ENCODE assay signal across 9 cellular contexts in genomic region chr14:68547305-68548193, GRCh38.
DNase-seq lines count a peak whose midpoint lies in the region; ATAC-seq, FAIRE-seq and TF ChIP-seq lines count a peak whose summit lies in the region.
"Had no signal": no experiment of that assay in that cellular context is flagged by ENCODE, and none has a peak within 500 bp of the region (broad histone marks: within the 10 kb centered on the region; RNA-seq: fewer than 3 reads in every experiment).

No MANE protein-coding gene starts in this region.

- H2BK120ac ChIP-seq in IMR-90 (ENCODE audit: low read depth, low read length) (peak overlapping the region; percentile 100), mesenchymal stem cell (ENCODE audit: low read depth, low read length) (peak overlapping the region; percentile 83)

- H3K4me1 ChIP-seq in IMR-90 (ENCODE audit: control insufficient read depth, insufficient read depth, low read length) (peaks cover 45% of the 10 kb centered on the region), mesenchymal stem cell (ENCODE audit: control insufficient read depth, insufficient read depth, low read depth, low read length) (peaks cover 30% of the 10 kb centered on the region)

- H2BK5ac ChIP-seq in IMR-90 (ENCODE audit: low read depth, low read length, poor library complexity, severe bottlenecking) (peak overlapping the region; percentile 92), mesenchymal stem cell (ENCODE audit: low read depth, low read length, poor library complexity, severe bottlenecking) (no peak overlapping the region)

- H2AK9ac ChIP-seq in IMR-90 (replicated peaks; ENCODE audit: low read depth, low read length, poor library complexity) = peak overlapping the region; percentile 85

- H4K20me1 ChIP-seq in IMR-90 (ENCODE audit: insufficient read depth, low read length) = no peaks in the 10 kb centered on the region

- H3K56ac ChIP-seq in IMR-90 (ENCODE audit: extremely low read depth, insufficient read depth, low read length) = peak overlapping the region; percentile 97

- H3K27ac ChIP-seq in IMR-90 (ENCODE audit: insufficient read depth, low read length) (peak overlapping the region; percentile 95), coronary artery (peak overlapping the region; percentile 95 to 97), mesenchymal stem cell (ENCODE audit: low read length, poor library complexity, severe bottlenecking) (peak overlapping the region; percentile 58)

- CTCF ChIA-PET in IMR-90 (lab: Yijun Ruan, JAX) = interaction anchor here (0.8 kb wide), 1 partner anchor 298 kb away, joined by 4 read pairs; no protein-coding TSS in a partner anchor

- peak overlapping the region; percentile 100 for H2BK20ac ChIP-seq in IMR-90 (ENCODE audit: low read depth, low read length)

- H3K4ac ChIP-seq in IMR-90 (ENCODE audit: low read depth, low read length) = peak overlapping the region; percentile 100
- peak overlapping the region; percentile 80 to 99 for H3K4ac ChIP-seq in mesenchymal stem cell (ENCODE audit: low read depth in 1 of 2, low read length in 2 of 2)

- H3K9me1 ChIP-seq in IMR-90 (ENCODE audit: insufficient read depth, low read length) = peaks cover 35% of the 10 kb centered on the region

- POLR2A ChIA-PET in IMR-90 (lab: Charles Lee; ENCODE audit: unreplicated experiment) = interaction anchor here (0.7 to 1.9 kb wide), 3 partner anchors 239 to 246 kb away, joined by 3 to 5 read pairs (median 3); no protein-coding TSS in a partner anchor

- no peak for FAIRE-seq in frontal cortex (lab: Jason Lieb, UNC)

- H4K91ac ChIP-seq in IMR-90 (ENCODE audit: insufficient read depth, low read depth, low read length) (peak overlapping the region; percentile 100), mesenchymal stem cell (ENCODE audit: low read length) (peak overlapping the region; percentile 91)

- H3K27ac Mint-ChIP-seq in type B pancreatic cell = peak overlapping the region; percentile 98
- H3K27ac Mint-ChIP-seq in effector memory CD8-positive, alpha-beta T cell = peak overlapping the region in 1 of 2 donors; percentile 71
- H3K27ac Mint-ChIP-seq: T-cell had no signal

- H3K4me2 ChIP-seq in IMR-90 (ENCODE audit: low read depth, low read length) = peak overlapping the region; percentile 13
- H3K4me2 ChIP-seq in mesenchymal stem cell (ENCODE audit: low read length, poor library complexity, severe bottlenecking) = no peak overlapping the region

- no peaks in the 10 kb centered on the region for H3K36me3 ChIP-seq in IMR-90 (ENCODE audit: control insufficient read depth, insufficient read depth, low read length)
- H3K36me3 ChIP-seq in mesenchymal stem cell (ENCODE audit: control insufficient read depth in 1 of 2, insufficient read depth in 2 of 2, low read depth in 1 of 2, low read length in 2 of 2) = no peaks in the 10 kb centered on the region

- 25% methylated on average over 2 of the region's 12 CpGs; no CpG with 5 or more reads in 1 of the 2 experiments for WGBS in IMR-90 (ENCODE audit: extremely low coverage in 2 of 2, insufficient read length in 1 of 2), 2 experiments
- WGBS in mesenchymal stem cell = 38% methylated on average over 11 of the region's 12 CpGs

- BruUV-seq in IMR-90 (replicated peaks; lab: Mats Ljungman, UMichigan) = no TSS peak

- H3K23ac ChIP-seq in IMR-90 (ENCODE audit: low read depth, low read length) (peak overlapping the region; percentile 94), mesenchymal stem cell (ENCODE audit: low read length in 2 of 2) (no peak overlapping the region)

- H4K5ac ChIP-seq in IMR-90 (ENCODE audit: low read depth, low read length) = peak overlapping the region; percentile 95

- peak overlapping the region; percentile 98 for H4K8ac ChIP-seq in IMR-90 (ENCODE audit: low read depth in 2 of 2, low read length in 2 of 2)
- H4K8ac ChIP-seq in mesenchymal stem cell (ENCODE audit: low read length) = peak overlapping the region; percentile 89

- peaks cover 70% of the 10 kb centered on the region for H3K4me1 Mint-ChIP-seq in type B pancreatic cell (ENCODE audit: unreplicated experiment)
- H3K4me1 Mint-ChIP-seq in effector memory CD8-positive, alpha-beta T cell (ENCODE audit: low read depth in 2 of 2) = no peaks in the 10 kb centered on the region

- H3K36me3 Mint-ChIP-seq in type B pancreatic cell = peaks cover 16% of the 10 kb centered on the region
- H3K36me3 Mint-ChIP-seq in effector memory CD8-positive, alpha-beta T cell (ENCODE audit: insufficient read depth) = no peaks in the 10 kb centered on the region

- H3K9me3 Mint-ChIP-seq in type B pancreatic cell = peaks cover 21% of the 10 kb centered on the region
- no peaks in the 10 kb centered on the region for H3K9me3 Mint-ChIP-seq in effector memory CD8-positive, alpha-beta T cell
- H3K9me3 Mint-ChIP-seq: T-cell had no signal

- peak overlapping the region; percentile 66 for H3K9ac ChIP-seq in IMR-90 (ENCODE audit: low read depth, low read length)
- peak overlapping the region; percentile 92 for H3K9ac ChIP-seq in mesenchymal stem cell (ENCODE audit: low read length)

- TF ChIP-seq POLR2A in IMR-90 (IDR thresholded peaks at IDR 0.05; ENCODE audit: low read depth, low read length) = peak; percentile 68; the same call in 1 of the 2 replicates

- H3K4me3 ChIP-seq in IMR-90 (ENCODE audit: insufficient read depth, low read depth, low read length) = no peak overlapping the region
- H3K4me3 ChIP-seq in coronary artery = peak overlapping the region; percentile 17
- peak overlapping the region in 1 of 2 experiments; percentile 48 for H3K4me3 ChIP-seq in mesenchymal stem cell (ENCODE audit: insufficient read depth in 1 of 2, low read depth in 1 of 2, low read length in 2 of 2)

- H3K18ac ChIP-seq in IMR-90 (ENCODE audit: low read depth, low read length) = peak overlapping the region; percentile 98
- peak overlapping the region; percentile 69 to 98 for H3K18ac ChIP-seq in mesenchymal stem cell (ENCODE audit: low read depth in 1 of 2, low read length in 2 of 2)

- H3K79me1 ChIP-seq in IMR-90 (ENCODE audit: low read depth in 1 of 2, low read length in 2 of 2) (peaks cover 0 to 22% of the 10 kb centered on the region in 2 experiments; a peak in 2 of 4 replicates), mesenchymal stem cell (replicated peaks; ENCODE audit: low read length, poor library complexity, severe bottlenecking) (no peaks in the 10 kb centered on the region)

- peak overlapping the region; percentile 93 to 99 for H2BK12ac ChIP-seq in mesenchymal stem cell (ENCODE audit: low read length in 2 of 2)

- H2AK5ac ChIP-seq in IMR-90 (ENCODE audit: low read depth, low read length) = peak overlapping the region; percentile 100
- peak overlapping the region; percentile 82 for H2AK5ac ChIP-seq in mesenchymal stem cell (ENCODE audit: low read length, severe bottlenecking)

- DNase-seq in IMR-90 (peak; percentile 93), coronary artery (ENCODE audit: low spot score) (peak; percentile 95), mesenchymal stem cell (peak; percentile 98), type B pancreatic cell (ENCODE audit: extremely low spot score, unreplicated experiment) (no peak), frontal cortex (ENCODE audit: low spot score in 2 of 2) (no peak)
- no peak for DNase-seq in stimulated activated CD4-positive, alpha-beta T cell treated with anti-CD3 and anti-CD28 coated beads, Interleukin-15, amount 100 ng/mL, for 24 hours
- no peak for DNase-seq in effector memory CD8-positive, alpha-beta T cell
- DNase-seq: T-cell had no signal

- H3K27me3 Mint-ChIP-seq in type B pancreatic cell = no peaks in the 10 kb centered on the region
- no peaks in the 10 kb centered on the region for H3K27me3 Mint-ChIP-seq in effector memory CD8-positive, alpha-beta T cell
- H3K27me3 Mint-ChIP-seq: T-cell had no signal

- in situ Hi-C loops in IMR-90 (cut with MboI; ENCODE audit: low sequenced_read_pairs) = no loop called here

- peak; percentile 27 for TF ChIP-seq RAD21 in IMR-90 (IDR thresholded peaks at IDR 0.05; ENCODE audit: low read length)

- H3K14ac ChIP-seq in IMR-90 (replicated peaks; ENCODE audit: low read depth, low read length) (peak overlapping the region; percentile 99), mesenchymal stem cell (ENCODE audit: low read length in 2 of 2) (peak overlapping the region in 1 of 2 experiments; percentile 87)

- peak overlapping the region; percentile 20 for H3K4me3 Mint-ChIP-seq in type B pancreatic cell
- no peak overlapping the region for H3K4me3 Mint-ChIP-seq in effector memory CD8-positive, alpha-beta T cell
- H3K4me3 Mint-ChIP-seq: T-cell had no signal

- H3K27me3 ChIP-seq in IMR-90 (ENCODE audit: control insufficient read depth, insufficient read depth, low read length) = no peaks in the 10 kb centered on the region
- no peaks in the 10 kb centered on the region for H3K27me3 ChIP-seq in mesenchymal stem cell (ENCODE audit: control insufficient read depth in 1 of 2, insufficient read depth in 1 of 2, low read length in 2 of 2)

- peak; percentile 9; the same call in 1 of the 2 replicates for TF ChIP-seq CTCF in IMR-90 (conservative IDR thresholded peaks at IDR 0.05; ENCODE audit: low read depth, low read length)
- TF ChIP-seq CTCF in coronary artery (IDR thresholded peaks at IDR 0.05) = no peak
- TF ChIP-seq CTCF in type B pancreatic cell (conservative IDR thresholded peaks at IDR 0.05) = no peak

- dilution Hi-C loops in IMR-90 (cut with HindIII; ENCODE audit: low sequenced_read_pairs, unreplicated experiment) = no loop called here

- intact Hi-C loops in IMR-90 (cut with micrococcal nuclease) = loop anchor here (2.0 to 10.0 kb wide), 5 partner anchors 107 to 605 kb away; partner anchors contain the start of gene ZFP36L1

- peak; percentile 42 for ATAC-seq in IMR-90 (ENCODE audit: low read depth)
- ATAC-seq in effector memory CD8-positive, alpha-beta T cell (replicated peaks) = no peak
- ATAC-seq in GM21447 (IDR thresholded peaks at IDR 0.05; ENCODE audit: unreplicated experiment) = no peak
- ATAC-seq: T-cell had no signal

- H2AFZ ChIP-seq in IMR-90 (replicated peaks; ENCODE audit: low read length, poor library complexity) (peak overlapping the region; percentile 83), mesenchymal stem cell (ENCODE audit: low read depth, low read length) (no peak overlapping the region)

- H3K9me3 ChIP-seq in IMR-90 (ENCODE audit: control insufficient read depth, insufficient read depth, low read length) (no peaks in the 10 kb centered on the region), mesenchymal stem cell (ENCODE audit: control insufficient read depth, low read length) (no peaks in the 10 kb centered on the region)

- H2BK15ac ChIP-seq in IMR-90 (ENCODE audit: low read depth, low read length) = peak overlapping the region; percentile 100
- H2BK15ac ChIP-seq in mesenchymal stem cell (ENCODE audit: low read depth, poor library complexity, severe bottlenecking) = peak overlapping the region; percentile 29

TF ChIP-seq in IMR-90, 13 proteins besides CTCF, POLR2A, EP300 and RAD21 (continues in another document):
- TF ChIP-seq CEBPB (IDR thresholded peaks at IDR 0.05; ENCODE audit: low read depth, low read length) = peak; percentile 56
- TF ChIP-seq, protein P1, sequence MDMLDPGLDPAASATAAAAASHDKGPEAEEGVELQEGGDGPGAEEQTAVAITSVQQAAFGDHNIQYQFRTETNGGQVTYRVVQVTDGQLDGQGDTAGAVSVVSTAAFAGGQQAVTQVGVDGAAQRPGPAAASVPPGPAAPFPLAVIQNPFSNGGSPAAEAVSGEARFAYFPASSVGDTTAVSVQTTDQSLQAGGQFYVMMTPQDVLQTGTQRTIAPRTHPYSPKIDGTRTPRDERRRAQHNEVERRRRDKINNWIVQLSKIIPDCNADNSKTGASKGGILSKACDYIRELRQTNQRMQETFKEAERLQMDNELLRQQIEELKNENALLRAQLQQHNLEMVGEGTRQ (IDR thresholded peaks at IDR 0.05; ENCODE audit: low read depth, low read length) = no peak

Comparison
In these comparisons a context has a peak if more than half of its experiments do, and no peak if none do; other contexts are left out.
1. DNase-seq: peak in IMR-90 (single experiment), coronary artery (single experiment) and mesenchymal stem cell (single experiment); none in type B pancreatic cell (single experiment), stimulated activated CD4-positive, alpha-beta T cell treated with anti-CD3 and anti-CD28 coated beads, Interleukin-15, amount 100 ng/mL, for 24 hours (single experiment), effector memory CD8-positive, alpha-beta T cell (0 of 3) and frontal cortex (0 of 2).
2. Peak in every context shown above with its lines, with median percentiles within 50 percentile points of each other: H3K27ac ChIP-seq.